Comparison of ENCODE assay signal across 21 cellular contexts in the genomic region with DNA sequence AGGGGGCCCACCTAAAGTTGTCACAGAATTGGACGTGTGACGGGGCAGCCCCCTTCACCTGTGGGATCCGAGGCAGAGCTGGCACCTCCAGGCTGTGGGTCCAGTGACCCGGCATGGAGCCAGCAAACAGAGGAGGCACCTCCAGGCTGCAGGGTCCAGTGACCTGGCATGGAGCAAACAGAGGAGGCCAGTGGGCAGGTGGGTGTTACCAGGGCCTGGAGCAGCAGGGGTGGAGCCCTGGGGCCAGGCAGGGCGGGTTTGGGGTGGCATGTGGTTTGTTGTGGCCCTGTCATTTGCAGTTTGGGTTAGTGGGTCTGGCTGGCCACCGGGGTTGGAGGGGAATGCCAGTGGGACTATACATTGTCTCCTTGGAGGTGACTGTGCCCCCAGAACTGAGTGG.
"Had no signal": no experiment of that assay in that cellular context is flagged by ENCODE, and none has a peak within 500 bp of the region (broad histone marks: within the 10 kb centered on the region; RNA-seq: fewer than 3 reads in every experiment).

No MANE protein-coding gene starts in this region.

- H3K4me3 ChIP-seq: coronary artery, heart left ventricle, lung, neural progenitor cell, tibial nerve, uterus had no signal

- H3K4me3 Mint-ChIP-seq: activated CD4-positive, alpha-beta memory T cell treated with anti-CD3 and anti-CD28 coated beads for 36 hours; activated naive CD8-positive, alpha-beta T cell treated with anti-CD3 and anti-CD28 coated beads, Interleukin-2, amount 10 ng/mL, durations not matched to agents 7 days and 5 days; endodermal cell; naive thymus-derived CD4-positive, alpha-beta T cell; neural progenitor cell; T-helper 17 cell had no signal

- H3K9me3 Mint-ChIP-seq: activated CD4-positive, alpha-beta memory T cell treated with anti-CD3 and anti-CD28 coated beads for 36 hours; activated naive CD8-positive, alpha-beta T cell treated with anti-CD3 and anti-CD28 coated beads, Interleukin-2, amount 10 ng/mL, durations not matched to agents 7 days and 5 days; endodermal cell; naive thymus-derived CD4-positive, alpha-beta T cell; neural progenitor cell had no signal

- ATAC-seq: naive thymus-derived CD4-positive, alpha-beta T cell; stimulated activated naive CD8-positive, alpha-beta T cell treated with anti-CD3 and anti-CD28 coated beads, Interleukin-15, Interleukin-2, amounts not matched to agents 100 U/mL and 50 U/mL, for 24 hours; T-helper 17 cell had no signal

- H3K27ac Mint-ChIP-seq: activated CD4-positive, alpha-beta memory T cell treated with anti-CD3 and anti-CD28 coated beads for 36 hours; progenitor cell of endocrine pancreas had no signal

- H3K36me3 Mint-ChIP-seq: activated CD4-positive, alpha-beta memory T cell treated with anti-CD3 and anti-CD28 coated beads for 36 hours; activated naive CD8-positive, alpha-beta T cell treated with anti-CD3 and anti-CD28 coated beads, Interleukin-2, amount 10 ng/mL, durations not matched to agents 7 days and 5 days; neural progenitor cell had no signal

- H3K9me3 ChIP-seq: heart left ventricle, tibial nerve, uterus had no signal

- H3K27ac ChIP-seq: coronary artery, epithelial cell of prostate, heart left ventricle, neural progenitor cell, uterus had no signal

- DNase-seq: activated CD4-positive, alpha-beta memory T cell treated with anti-CD3 and anti-CD28 coated beads for 36 hours; activated CD4-positive, alpha-beta T cell treated with anti-CD3 and anti-CD28 coated beads for 48 hours; activated CD4-positive, CD25-positive, alpha-beta regulatory T cell; activated naive CD4-positive, alpha-beta T cell treated with Interleukin-2 at 50 U/mL for 16 hours; activated naive CD8-positive, alpha-beta T cell treated with anti-CD3 and anti-CD28 coated beads, Interleukin-2, amount 10 ng/mL, durations not matched to agents 7 days and 5 days; activated T-cell treated with anti-CD3 and anti-CD28 coated beads, Interleukin-2, amount 50 U/mL, for 48 hours; amniotic stem cell; cerebellar nuclear complex; endodermal cell; naive thymus-derived CD4-positive, alpha-beta T cell; stimulated activated CD4-positive, alpha-beta T cell treated with anti-CD3 and anti-CD28 coated beads, Interleukin-2, amount 100 ng/mL, for 48 hours; stimulated activated naive CD8-positive, alpha-beta T cell treated with anti-CD3 and anti-CD28 coated beads, Interleukin-15, Interleukin-2, amounts not matched to agents 100 U/mL and 50 U/mL, for 24 hours; T-helper 17 cell; uterus had no signal

- H3K27me3 ChIP-seq: heart left ventricle, neural progenitor cell, tibial nerve, uterus had no signal

- H3K36me3 ChIP-seq: neural progenitor cell, tibial nerve, uterus had no signal
